ENCODE assay signal across 23 cellular contexts in the genomic region with DNA sequence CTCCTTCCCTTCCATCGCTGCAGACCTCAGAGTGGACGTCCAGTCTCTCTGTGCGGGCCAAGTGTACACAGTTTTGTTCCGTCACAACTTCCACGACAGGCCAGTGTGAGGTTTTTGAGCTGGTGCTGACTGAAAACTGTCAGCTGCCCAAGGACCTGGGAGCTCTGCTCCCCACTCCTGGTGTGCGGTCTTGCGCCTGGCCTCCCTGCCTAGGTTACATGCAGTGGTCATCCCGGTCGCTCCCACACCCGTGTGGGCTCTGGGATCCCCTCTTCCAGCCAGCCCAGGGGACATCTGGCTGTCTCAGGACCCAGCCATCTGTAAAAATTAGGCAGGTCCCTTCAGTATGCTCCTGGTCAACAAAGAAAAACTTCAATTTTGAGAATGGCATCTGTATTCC.
DNase-seq lines count a peak whose midpoint lies in the region; ATAC-seq and TF ChIP-seq lines count a peak whose summit lies in the region.
"Had no signal": no experiment of that assay in that cellular context is flagged by ENCODE, and none has a peak within 500 bp of the region (broad histone marks: within the 10 kb centered on the region; RNA-seq: fewer than 3 reads in every experiment).

No MANE protein-coding gene starts in this region.

- peaks cover 16% of the 10 kb centered on the region for H3K4me1 ChIP-seq in upper lobe of right lung

- no peaks in the 10 kb centered on the region for H3K36me3 Mint-ChIP-seq in activated CD4-positive, alpha-beta T cell treated with anti-CD3 and anti-CD28 coated beads, Interleukin-2, amount 10 ng/mL, durations not matched to agents 24 days and 14 days (ENCODE audit: low read depth)
- no peaks in the 10 kb centered on the region for H3K36me3 Mint-ChIP-seq in glutamatergic neuron (ENCODE audit: unreplicated experiment)
- H3K36me3 Mint-ChIP-seq: CD4-positive, alpha-beta memory T cell had no signal

- H3K4me3 ChIP-seq in upper lobe of right lung, result no peak overlapping the region
- H3K4me3 ChIP-seq: K562, MG63 had no signal

- peak overlapping the region; percentile 32 for H3K27ac ChIP-seq in KOPT-K1 (ENCODE audit: low read depth, low read length, poor library complexity, severe bottlenecking)
- H3K27ac ChIP-seq in upper lobe of right lung, result no peak overlapping the region
- H3K27ac ChIP-seq: RWPE1 had no signal

- H3K9me3 ChIP-seq in KOPT-K1 (ENCODE audit: insufficient read depth, low read length, poor library complexity, severe bottlenecking) (peaks cover 17% of the 10 kb centered on the region), upper lobe of right lung (no peaks in the 10 kb centered on the region)
- H3K9me3 ChIP-seq: MG63 had no signal

- no peaks in the 10 kb centered on the region for H3K27me3 Mint-ChIP-seq in activated CD4-positive, alpha-beta T cell treated with anti-CD3 and anti-CD28 coated beads, Interleukin-2, amount 10 ng/mL, durations not matched to agents 24 days and 14 days
- peaks cover 3% of the 10 kb centered on the region for H3K27me3 Mint-ChIP-seq in glutamatergic neuron (ENCODE audit: unreplicated experiment)

- H3K36me3 ChIP-seq in KOPT-K1 (ENCODE audit: insufficient read depth, low read length) (no peaks in the 10 kb centered on the region), upper lobe of right lung (no peaks in the 10 kb centered on the region)
- H3K36me3 ChIP-seq: MG63 had no signal

- DNase-seq in activated CD4-positive, alpha-beta T cell treated with anti-CD3 and anti-CD28 coated beads, Interleukin-2, amount 10 ng/mL, durations not matched to agents 24 days and 14 days, result no peak
- no peak for DNase-seq in activated CD4-positive, alpha-beta T cell treated with anti-CD3 and anti-CD28 coated beads, Interleukin-2, amount 50 U/mL, for 48 hours
- peak; percentile 10 for DNase-seq in glutamatergic neuron
- peak; percentile 59 for DNase-seq in upper lobe of right lung
- no peak for DNase-seq in EL
- no peak for DNase-seq in NCI-H2196 treated with DMSO at 0.1 percent for 48 hours (lab: John Stamatoyannopoulos, UW; ENCODE audit: unreplicated experiment)
- DNase-seq in NCI-H82 (lab: John Stamatoyannopoulos, UW), result no peak
- DNase-seq: C1 segment of cervical spinal cord; Caco-2; CD4-positive, alpha-beta memory T cell; DMS79 treated with DMSO at 0.1 percent for 48 hours; H7; MG63; NCI-H1105 treated with DMSO at 0.1 percent for 48 hours; NCI-H146; NCI-H1930; NCI-H2107; NCI-H446 treated with DMSO at 0.1 percent for 48 hours; NCI-H526; SHP77 had no signal

- TF ChIP-seq CTCF in glutamatergic neuron (IDR thresholded peaks at IDR 0.05; ENCODE audit: partially characterized antibody, unreplicated experiment) (no peak), upper lobe of right lung (IDR thresholded peaks at IDR 0.05) (no peak)

- H3K27me3 ChIP-seq in upper lobe of right lung, result no peaks in the 10 kb centered on the region
- H3K27me3 ChIP-seq: MG63 had no signal

- H3K9me3 Mint-ChIP-seq in activated CD4-positive, alpha-beta T cell treated with anti-CD3 and anti-CD28 coated beads, Interleukin-2, amount 10 ng/mL, durations not matched to agents 24 days and 14 days, result peaks cover 5% of the 10 kb centered on the region
- peaks cover 3% of the 10 kb centered on the region for H3K9me3 Mint-ChIP-seq in glutamatergic neuron (ENCODE audit: unreplicated experiment)

- no peak for ATAC-seq in upper lobe of right lung
- ATAC-seq: K562 had no signal

- peak overlapping the region; percentile 37 for H3K27ac Mint-ChIP-seq in activated CD4-positive, alpha-beta T cell treated with anti-CD3 and anti-CD28 coated beads, Interleukin-2, amount 10 ng/mL, durations not matched to agents 24 days and 14 days
- no peak overlapping the region for H3K27ac Mint-ChIP-seq in glutamatergic neuron (ENCODE audit: unreplicated experiment)
- H3K27ac Mint-ChIP-seq: CD4-positive, alpha-beta memory T cell had no signal

- no peak overlapping the region for H3K4me3 Mint-ChIP-seq in activated CD4-positive, alpha-beta T cell treated with anti-CD3 and anti-CD28 coated beads, Interleukin-2, amount 10 ng/mL, durations not matched to agents 24 days and 14 days
- no peak overlapping the region for H3K4me3 Mint-ChIP-seq in glutamatergic neuron (ENCODE audit: unreplicated experiment)
- H3K4me3 Mint-ChIP-seq: CD4-positive, alpha-beta memory T cell had no signal

- peaks cover 12% of the 10 kb centered on the region for H3K4me1 Mint-ChIP-seq in activated CD4-positive, alpha-beta T cell treated with anti-CD3 and anti-CD28 coated beads, Interleukin-2, amount 10 ng/mL, durations not matched to agents 24 days and 14 days
- H3K4me1 Mint-ChIP-seq in glutamatergic neuron (ENCODE audit: low read depth, unreplicated experiment), result peaks cover 4% of the 10 kb centered on the region

- intact Hi-C loops in activated CD4-positive, alpha-beta T cell treated with anti-CD3 and anti-CD28 coated beads, Interleukin-2, amount 10 ng/mL, durations not matched to agents 24 days and 14 days (cut with micrococcal nuclease), result loop anchor here (1.0 to 5.0 kb wide), 3 partner anchors 13 to 180 kb away; no protein-coding TSS in a partner anchor
- intact Hi-C loops in upper lobe of right lung (cut with DNase I), result no loop called here

Comparison
In these comparisons a context has a peak if more than half of its experiments do, and no peak if none do; other contexts are left out.
1. DNase-seq: peak in glutamatergic neuron (single experiment) and upper lobe of right lung (single experiment); none in activated CD4-positive, alpha-beta T cell treated with anti-CD3 and anti-CD28 coated beads, Interleukin-2, amount 10 ng/mL, durations not matched to agents 24 days and 14 days (single experiment), activated CD4-positive, alpha-beta T cell treated with anti-CD3 and anti-CD28 coated beads, Interleukin-2, amount 50 U/mL, for 48 hours (0 of 2), EL (single experiment), NCI-H2196 treated with DMSO at 0.1 percent for 48 hours (single experiment) and NCI-H82 (single experiment).